In genomic region chr11:66851698-66852465, GRCh38 we compare ENCODE assay signal across 1 cellular context.
TF ChIP-seq lines count a peak whose summit lies in the region.

No MANE protein-coding gene starts in this region.

TF ChIP-seq in GM12878, 131 proteins besides CTCF, POLR2A, EP300 and RAD21:
- TF ChIP-seq RCOR1 (conservative IDR thresholded peaks at IDR 0.05; ENCODE audit: low read depth, low read length) (no peak), ZNF384 (IDR thresholded peaks at IDR 0.05; ENCODE audit: borderline replicate concordance, low read depth, low read length) (no peak), SPI1 (IDR thresholded peaks at IDR 0.05; ENCODE audit: borderline replicate concordance, insufficient read depth, low read depth, low read length) (peak; percentile 2; the same call in 1 of the 2 replicates), CREB1 (IDR thresholded peaks at IDR 0.05; ENCODE audit: low read depth) (no peak), USF1 (IDR thresholded peaks at IDR 0.05; ENCODE audit: borderline replicate concordance, extremely low read length, insufficient read depth, low read depth, low read length) (no peak), PBX3 (IDR thresholded peaks at IDR 0.05; ENCODE audit: insufficient replicate concordance, low read depth, low read length) (no peak), YBX1 (IDR thresholded peaks at IDR 0.05) (no peak)
